In the genomic region with DNA sequence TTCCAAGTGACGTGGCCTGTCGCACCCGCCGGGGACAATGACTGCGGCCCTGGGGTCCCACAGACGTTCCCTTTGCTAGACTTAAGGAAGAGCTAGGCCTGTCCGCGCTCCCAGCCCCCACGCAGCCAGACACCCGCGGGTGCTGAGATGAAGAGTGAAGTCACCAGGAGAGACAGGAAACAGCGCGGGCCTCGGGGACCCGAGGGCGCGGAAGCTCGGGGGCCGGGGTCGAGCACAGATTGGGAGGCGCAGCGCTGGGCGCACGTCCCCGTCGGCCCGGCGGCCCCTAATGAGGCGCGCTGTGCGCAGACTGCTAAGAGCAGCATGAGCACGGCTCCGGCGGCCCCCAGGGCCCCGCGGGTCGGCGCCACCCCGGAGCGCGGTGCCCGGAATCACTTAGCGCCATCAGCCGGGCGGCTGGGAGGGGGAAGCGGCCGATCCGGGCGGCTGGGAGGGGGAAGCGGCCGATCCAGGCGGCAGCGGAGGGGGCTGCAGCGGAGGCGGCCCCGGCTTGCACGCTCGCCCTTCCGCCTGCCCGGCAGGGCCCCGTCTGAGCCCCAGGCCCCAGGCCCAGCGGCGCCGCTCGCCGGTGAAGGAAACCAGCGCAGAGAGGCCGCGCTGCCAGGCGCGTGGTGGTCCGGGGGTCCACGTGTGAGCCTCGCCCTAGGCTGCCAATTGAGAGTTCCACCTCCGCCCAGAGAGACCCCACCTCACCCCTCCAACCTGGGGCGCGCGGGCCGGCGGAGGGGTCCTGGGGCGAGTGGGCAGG, we compare ENCODE assay signal across 6 cellular contexts. TPM values are rescaled to one million over a fixed set of nuclear protein-coding genes. Genes with fewer than 3 reads are reported as not detected.
DNase-seq lines count a peak whose midpoint lies in the region; ATAC-seq lines count a peak whose summit lies in the region.

No MANE protein-coding gene starts in this region.

- peak overlapping the region; percentile 52 for H3K4me3 ChIP-seq in thymus (ENCODE audit: low read length)

- no peak for ATAC-seq in GM21717 (IDR thresholded peaks at IDR 0.05; ENCODE audit: unreplicated experiment)

- peaks cover 21% of the 10 kb centered on the region for H3K27me3 ChIP-seq in thymus (ENCODE audit: control insufficient read depth, insufficient read depth)

- H3K27ac ChIP-seq in thymus (ENCODE audit: low read depth), result peak overlapping the region; percentile 65

- H3K9me3 ChIP-seq in thymus (ENCODE audit: control insufficient read depth), result no peaks in the 10 kb centered on the region

- H3K36me3 ChIP-seq in thymus (ENCODE audit: control insufficient read depth, insufficient read depth), result no peaks in the 10 kb centered on the region

- WGBS in thymus, result 6% methylated on average over 81 of the region's 81 CpGs

- H3K4me1 ChIP-seq in thymus (ENCODE audit: control insufficient read depth, insufficient read depth, low read length), result peaks cover 13% of the 10 kb centered on the region

- DNase-seq in NCI-H146 (lab: John Stamatoyannopoulos, UW) (peak; percentile 31), NCI-H146 treated with DMSO at 0.1 percent for 48 hours (lab: John Stamatoyannopoulos, UW; ENCODE audit: unreplicated experiment) (no peak), germinal center (ENCODE audit: low spot score) (peak; percentile 59), NOMO-1 treated with DMSO at 0.1 percent for 48 hours (lab: John Stamatoyannopoulos, UW; ENCODE audit: unreplicated experiment) (no peak)

RNA-seq across cellular contexts. Expression of a gene that starts 8.3 kb away (rescaled TPM):
- 5.2 TPM for polyA plus RNA-seq in thymus

RNA-seq across cellular contexts. Expression of a gene that starts 21.4 kb away (rescaled TPM):
- polyA plus RNA-seq in thymus, result 3.6 TPM

RNA-seq across cellular contexts. Expression of a gene that starts 46.9 kb away (rescaled TPM):
- polyA plus RNA-seq in thymus, result 40.5 TPM

RNA-seq across cellular contexts. Expression of a gene that starts 49.4 kb away (rescaled TPM):
- polyA plus RNA-seq in thymus, result 0.66 TPM

Comparison
In these comparisons a context has a peak if more than half of its experiments do, and no peak if none do; other contexts are left out.
1. DNase-seq: peak in NCI-H146 (single experiment) and germinal center (single experiment); none in NCI-H146 treated with DMSO at 0.1 percent for 48 hours (single experiment) and NOMO-1 treated with DMSO at 0.1 percent for 48 hours (single experiment).